Comparison of ENCODE assay signal across 12 cellular contexts in genomic region chr9:6893350-6894131, GRCh38.
DNase-seq lines count a peak whose midpoint lies in the region; ATAC-seq lines count a peak whose summit lies in the region.
"Had no signal": no experiment of that assay in that cellular context is flagged by ENCODE, and none has a peak within 500 bp of the region (broad histone marks: within the 10 kb centered on the region; RNA-seq: fewer than 3 reads in every experiment).

No MANE protein-coding gene starts in this region.

- H3K4me3 Mint-ChIP-seq in stimulated activated memory B cell treated with anti-CD40 and anti-IgM and Interleukin-4, amounts not matched to agents 10 μg/mL and 1 μg/mL and 100 μg/mL, for 72 hours, result no peak overlapping the region
- H3K4me3 Mint-ChIP-seq: nephron had no signal

- H3K27me3 Mint-ChIP-seq in stimulated activated memory B cell treated with anti-CD40 and anti-IgM and Interleukin-4, amounts not matched to agents 10 μg/mL and 1 μg/mL and 100 μg/mL, for 72 hours, result no peaks in the 10 kb centered on the region

- H3K4me1 Mint-ChIP-seq in stimulated activated memory B cell treated with anti-CD40 and anti-IgM and Interleukin-4, amounts not matched to agents 10 μg/mL and 1 μg/mL and 100 μg/mL, for 72 hours, result peaks cover 41% of the 10 kb centered on the region

- DNase-seq in mesenchymal stem cell (no peak), cardiac septum (ENCODE audit: low spot score) (no peak), H7 (no peak)
- DNase-seq: DMS79 treated with DMSO at 0.1 percent for 48 hours; KG1; NCI-H446 treated with DMSO at 0.1 percent for 48 hours; stimulated activated CD4-positive, alpha-beta T cell treated with anti-CD3 and anti-CD28 coated beads, Interleukin-12 subunit alpha, Interleukin-12 subunit beta, amount 100 ng/mL, for 4 hours had no signal

- H3K9ac ChIP-seq in mesenchymal stem cell (ENCODE audit: low read length), result no peak overlapping the region

- H3K14ac ChIP-seq in mesenchymal stem cell (ENCODE audit: low read length in 2 of 2), result no peak overlapping the region

- 100% methylated on average over 4 of the region's 6 CpGs for WGBS in mesenchymal stem cell

- no peaks in the 10 kb centered on the region for H3K4me1 ChIP-seq in mesenchymal stem cell (ENCODE audit: control insufficient read depth, insufficient read depth, low read depth, low read length)

- H3K27me3 ChIP-seq in mesenchymal stem cell (ENCODE audit: control insufficient read depth in 1 of 2, insufficient read depth in 1 of 2, low read length in 2 of 2) (no peaks in the 10 kb centered on the region), H7 (ENCODE audit: control insufficient read depth, insufficient read depth, low read length) (no peaks in the 10 kb centered on the region)

- intact Hi-C loops in cardiac septum (cut with DNase I), result no loop called here

- no peak overlapping the region for H4K91ac ChIP-seq in mesenchymal stem cell (ENCODE audit: low read length)

- H3K23ac ChIP-seq in mesenchymal stem cell (ENCODE audit: low read length in 2 of 2), result no peak overlapping the region

- H3K27ac Mint-ChIP-seq in stimulated activated memory B cell treated with anti-CD40 and anti-IgM and Interleukin-4, amounts not matched to agents 10 μg/mL and 1 μg/mL and 100 μg/mL, for 72 hours, result peak overlapping the region; percentile 30
- H3K27ac Mint-ChIP-seq: nephron had no signal

- no peak overlapping the region for H3K18ac ChIP-seq in mesenchymal stem cell (ENCODE audit: low read depth in 1 of 2, low read length in 2 of 2)

- H2AK5ac ChIP-seq in mesenchymal stem cell (ENCODE audit: low read length, severe bottlenecking), result no peak overlapping the region

- H3K79me1 ChIP-seq in mesenchymal stem cell (replicated peaks; ENCODE audit: low read length, poor library complexity, severe bottlenecking), result peaks cover 5% of the 10 kb centered on the region

- H3K9me3 ChIP-seq in mesenchymal stem cell (ENCODE audit: control insufficient read depth, low read length), result no peaks in the 10 kb centered on the region

- H3K4me2 ChIP-seq in mesenchymal stem cell (ENCODE audit: low read length, poor library complexity, severe bottlenecking), result no peak overlapping the region

- no peak overlapping the region for H2BK12ac ChIP-seq in mesenchymal stem cell (ENCODE audit: low read length in 2 of 2)

- H2BK15ac ChIP-seq in mesenchymal stem cell (ENCODE audit: low read depth, poor library complexity, severe bottlenecking), result no peak overlapping the region

- H2BK5ac ChIP-seq in mesenchymal stem cell (ENCODE audit: low read depth, low read length, poor library complexity, severe bottlenecking), result no peak overlapping the region

- H2AFZ ChIP-seq in mesenchymal stem cell (ENCODE audit: low read depth, low read length), result no peak overlapping the region

- no peak overlapping the region for H4K8ac ChIP-seq in mesenchymal stem cell (ENCODE audit: low read length)

- peaks cover 6 to 41% of the 10 kb centered on the region in 2 experiments for H3K36me3 ChIP-seq in mesenchymal stem cell (ENCODE audit: control insufficient read depth in 1 of 2, insufficient read depth in 2 of 2, low read depth in 1 of 2, low read length in 2 of 2)
- H3K36me3 ChIP-seq in H7 (replicated peaks; ENCODE audit: control insufficient read depth, insufficient read depth, low read length), result no peaks in the 10 kb centered on the region; the same call in 1 of the 2 replicates

- peaks cover 43% of the 10 kb centered on the region for H3K36me3 Mint-ChIP-seq in stimulated activated memory B cell treated with anti-CD40 and anti-IgM and Interleukin-4, amounts not matched to agents 10 μg/mL and 1 μg/mL and 100 μg/mL, for 72 hours

- peak; percentile 16 for ATAC-seq in GM19023 (IDR thresholded peaks at IDR 0.05; ENCODE audit: unreplicated experiment)
- peak; percentile 32 for ATAC-seq in GM21786 (IDR thresholded peaks at IDR 0.05; ENCODE audit: unreplicated experiment)
- peak; percentile 50 for ATAC-seq in HG03432 (IDR thresholded peaks at IDR 0.05; ENCODE audit: unreplicated experiment)
- ATAC-seq in stimulated activated memory B cell treated with anti-CD40 and anti-IgM and Interleukin-4, amounts not matched to agents 10 μg/mL and 1 μg/mL and 100 μg/mL, for 72 hours, result no peak

- H3K27ac ChIP-seq in mesenchymal stem cell (ENCODE audit: low read length, poor library complexity, severe bottlenecking), result no peak overlapping the region

- H3K4me3 ChIP-seq in mesenchymal stem cell (ENCODE audit: insufficient read depth in 1 of 2, low read depth in 1 of 2, low read length in 2 of 2), result no peak overlapping the region
- H3K4me3 ChIP-seq in H7 (ENCODE audit: insufficient read depth, low read depth, low read length), result no peak overlapping the region

- no peak overlapping the region for H3K4ac ChIP-seq in mesenchymal stem cell (ENCODE audit: low read depth in 1 of 2, low read length in 2 of 2)

- H3K9me3 Mint-ChIP-seq in stimulated activated memory B cell treated with anti-CD40 and anti-IgM and Interleukin-4, amounts not matched to agents 10 μg/mL and 1 μg/mL and 100 μg/mL, for 72 hours, result no peaks in the 10 kb centered on the region
- H3K9me3 Mint-ChIP-seq: nephron had no signal

- no peak overlapping the region for H2BK120ac ChIP-seq in mesenchymal stem cell (ENCODE audit: low read depth, low read length)
